ENCODE assay signal across 37 cellular contexts in genomic region chr3:10980216-10980799, GRCh38. TPM values are rescaled to one million over a fixed set of nuclear protein-coding genes. Genes with fewer than 3 reads are reported as not detected.
"Had no signal": no experiment of that assay in that cellular context is flagged by ENCODE, and none has a peak within 500 bp of the region (broad histone marks: within the 10 kb centered on the region; RNA-seq: fewer than 3 reads in every experiment).

No MANE protein-coding gene starts in this region.

- H3K4me3 ChIP-seq: ascending aorta, breast epithelium had no signal

- H3K36me3 Mint-ChIP-seq: activated CD4-positive, alpha-beta memory T cell treated with anti-CD3 and anti-CD28 coated beads for 36 hours; activated naive CD4-positive, alpha-beta T cell treated with anti-CD3 and anti-CD28 coated beads, Interleukin-2, amount 10 ng/mL, durations not matched to agents 7 days and 5 days; activated naive CD4-positive, alpha-beta T cell treated with anti-CD3 and anti-CD28 coated beads, Interleukin-2, amount 50 U/mL, for 24 hours; activated naive CD8-positive, alpha-beta T cell; activated naive CD8-positive, alpha-beta T cell treated with anti-CD3 and anti-CD28 coated beads, Interleukin-2, amount 10 ng/mL, durations not matched to agents 7 days and 5 days had no signal

- H3K4me1 Mint-ChIP-seq: activated B cell treated with CpG ODN at 0.5 μM for 24 hours; activated CD4-positive, alpha-beta T cell treated with anti-CD3 and anti-CD28 coated beads, Interleukin-2, amount 10 ng/mL, durations not matched to agents 24 days and 14 days; activated naive CD4-positive, alpha-beta T cell treated with anti-CD3 and anti-CD28 coated beads, Interleukin-2, amount 10 ng/mL, durations not matched to agents 7 days and 5 days; activated naive CD8-positive, alpha-beta T cell treated with anti-CD3 and anti-CD28 coated beads, Interleukin-2, amount 10 ng/mL, durations not matched to agents 7 days and 5 days; activated naive CD8-positive, alpha-beta T cell treated with anti-CD3 and anti-CD28 coated beads, Interleukin-2, amount 50 U/mL, for 24 hours; activated T-helper 17 cell treated with anti-CD3 and anti-CD28 coated beads, Interleukin-2, amount 50 U/mL, for 72 hours had no signal

- H3K36me3 ChIP-seq: ascending aorta, brain microvascular endothelial cell, breast epithelium had no signal

- H3K4me1 ChIP-seq: breast epithelium had no signal

- H3K27ac ChIP-seq: ascending aorta, brain microvascular endothelial cell, breast epithelium, VCaP had no signal

- FAIRE-seq: TTC549 had no signal

- H3K27ac Mint-ChIP-seq: activated B cell treated with CpG ODN at 0.5 μM for 24 hours; activated CD4-positive, alpha-beta memory T cell treated with anti-CD3 and anti-CD28 coated beads for 36 hours; activated CD4-positive, alpha-beta T cell treated with anti-CD3 and anti-CD28 coated beads, Interleukin-2, amount 10 ng/mL, durations not matched to agents 24 days and 14 days; activated CD8-positive, alpha-beta T cell treated with anti-CD3 and anti-CD28 coated beads for 36 hours; activated naive CD4-positive, alpha-beta T cell treated with anti-CD3 and anti-CD28 coated beads, Interleukin-2, amount 10 ng/mL, durations not matched to agents 7 days and 5 days; activated naive CD4-positive, alpha-beta T cell treated with anti-CD3 and anti-CD28 coated beads, Interleukin-2, amount 50 U/mL, for 24 hours; activated naive CD8-positive, alpha-beta T cell; activated naive CD8-positive, alpha-beta T cell treated with anti-CD3 and anti-CD28 coated beads, Interleukin-2, amount 10 ng/mL, durations not matched to agents 7 days and 5 days; activated naive CD8-positive, alpha-beta T cell treated with anti-CD3 and anti-CD28 coated beads, Interleukin-2, amount 50 U/mL, for 24 hours; activated T-cell treated with anti-CD3 and anti-CD28 coated beads, Interleukin-2, amount 50 U/mL, for 72 hours; activated T-helper 1 cell treated with anti-CD3 and anti-CD28 coated beads, Interleukin-12 subunit alpha, Interleukin-12 subunit beta, Interleukin-2, Interleukin-4 antibody, amounts not matched to agents 30 ng/mL and 10 ng/mL and 1 ng/mL, durations not matched to agents 14 hours and 24 hours and 36 hours; activated T-helper 17 cell treated with anti-CD3 and anti-CD28 coated beads, Interleukin-2, amount 50 U/mL, for 72 hours; T-helper 1 cell treated with Interleukin-12 subunit alpha and Interleukin-12 subunit beta and Interleukin-4 antibody, amounts not matched to agents 30 μg/mL and 1 μg/mL, for 36 hours; T-helper 2 cell treated with Interferon-gamma antibody and Interleukin-4, amounts not matched to agents 5 μg/mL and 100 μg/mL, for 36 hours had no signal

- DNase-seq: activated B cell treated with CpG ODN at 0.5 μM for 24 hours; activated CD4-positive, alpha-beta memory T cell treated with anti-CD3 and anti-CD28 coated beads for 36 hours; activated CD4-positive, alpha-beta T cell treated with anti-CD3 and anti-CD28 coated beads for 4 hours; activated CD4-positive, alpha-beta T cell treated with anti-CD3 and anti-CD28 coated beads, Interleukin-2, amount 10 ng/mL, durations not matched to agents 24 days and 14 days; activated CD4-positive, alpha-beta T cell treated with anti-CD3 and anti-CD28 coated beads, Interleukin-2, amount 50 U/mL, for 1 hour; activated CD4-positive, alpha-beta T cell treated with anti-CD3 and anti-CD28 coated beads, Interleukin-2, amount 50 U/mL, for 4 hours; activated CD4-positive, CD25-positive, alpha-beta regulatory T cell treated with anti-CD3 and anti-CD28 coated beads, Interleukin-2, amount 50 U/mL, for 72 hours; activated CD8-positive, alpha-beta memory T cell treated with anti-CD3 and anti-CD28 coated beads, Interleukin-2, amount 50 U/mL, for 4 hours; activated CD8-positive, alpha-beta T cell treated with anti-CD3 and anti-CD28 coated beads for 36 hours; activated effector memory CD4-positive, alpha-beta T cell treated with anti-CD3 and anti-CD28 coated beads, Interleukin-2, amount 50 U/mL, for 16 hours; activated gamma-delta T cell treated with Interleukin-2 at 50 U/mL for 16 hours; activated naive CD4-positive, alpha-beta T cell; activated naive CD4-positive, alpha-beta T cell treated with anti-CD3 and anti-CD28 coated beads, Interleukin-2, amount 10 ng/mL, durations not matched to agents 7 days and 5 days; activated naive CD8-positive, alpha-beta T cell treated with anti-CD3 and anti-CD28 coated beads, Interleukin-2, amount 10 ng/mL, durations not matched to agents 7 days and 5 days; activated naive CD8-positive, alpha-beta T cell treated with anti-CD3 and anti-CD28 coated beads, Interleukin-2, amount 50 U/mL, for 24 hours; activated T-cell treated with anti-CD3 and anti-CD28 coated beads for 4 hours; activated T-cell treated with anti-CD3 and anti-CD28 coated beads, Interleukin-2, amount 50 U/mL, for 1 hour; activated T-cell treated with anti-CD3 and anti-CD28 coated beads, Interleukin-2, amount 50 U/mL, for 4 hours; activated T-cell treated with anti-CD3 and anti-CD28 coated beads, Interleukin-2, amount 50 U/mL, for 72 hours; anterior cingulate cortex; brain microvascular endothelial cell; central memory CD4-positive, alpha-beta T cell; SW 1271; T-helper 1 cell; T-helper 2 cell; T-helper 9 cell had no signal

- H3K27me3 ChIP-seq: ascending aorta, brain microvascular endothelial cell, breast epithelium had no signal

- H3K9me3 ChIP-seq: ascending aorta, breast epithelium had no signal

- H3K9me3 Mint-ChIP-seq: activated B cell treated with CpG ODN at 0.5 μM for 24 hours; activated CD4-positive, alpha-beta memory T cell treated with anti-CD3 and anti-CD28 coated beads for 36 hours; activated CD4-positive, alpha-beta T cell treated with anti-CD3 and anti-CD28 coated beads, Interleukin-2, amount 10 ng/mL, durations not matched to agents 24 days and 14 days; activated CD8-positive, alpha-beta T cell treated with anti-CD3 and anti-CD28 coated beads for 36 hours; activated naive CD4-positive, alpha-beta T cell treated with anti-CD3 and anti-CD28 coated beads, Interleukin-2, amount 10 ng/mL, durations not matched to agents 7 days and 5 days; activated naive CD4-positive, alpha-beta T cell treated with anti-CD3 and anti-CD28 coated beads, Interleukin-2, amount 50 U/mL, for 24 hours; activated naive CD8-positive, alpha-beta T cell treated with anti-CD3 and anti-CD28 coated beads, Interleukin-2, amount 10 ng/mL, durations not matched to agents 7 days and 5 days; activated naive CD8-positive, alpha-beta T cell treated with anti-CD3 and anti-CD28 coated beads, Interleukin-2, amount 50 U/mL, for 24 hours; activated T-cell treated with anti-CD3 and anti-CD28 coated beads, Interleukin-2, amount 50 U/mL, for 4 hours; activated T-helper 1 cell treated with anti-CD3 and anti-CD28 coated beads, Interleukin-12 subunit alpha, Interleukin-12 subunit beta, Interleukin-2, Interleukin-4 antibody, amounts not matched to agents 30 ng/mL and 10 ng/mL and 1 ng/mL, durations not matched to agents 14 hours and 24 hours and 36 hours; activated T-helper 17 cell treated with anti-CD3 and anti-CD28 coated beads, Interleukin-2, amount 50 U/mL, for 72 hours; T-helper 1 cell treated with Interleukin-12 subunit alpha and Interleukin-12 subunit beta and Interleukin-4 antibody, amounts not matched to agents 30 μg/mL and 1 μg/mL, for 36 hours; T-helper 2 cell treated with Interferon-gamma antibody and Interleukin-4, amounts not matched to agents 5 μg/mL and 100 μg/mL, for 36 hours had no signal

- H3K4me3 Mint-ChIP-seq: activated B cell treated with CpG ODN at 0.5 μM for 24 hours; activated CD4-positive, alpha-beta memory T cell treated with anti-CD3 and anti-CD28 coated beads for 36 hours; activated CD4-positive, alpha-beta T cell treated with anti-CD3 and anti-CD28 coated beads, Interleukin-2, amount 10 ng/mL, durations not matched to agents 24 days and 14 days; activated CD8-positive, alpha-beta T cell treated with anti-CD3 and anti-CD28 coated beads for 36 hours; activated naive CD4-positive, alpha-beta T cell treated with anti-CD3 and anti-CD28 coated beads, Interleukin-2, amount 10 ng/mL, durations not matched to agents 7 days and 5 days; activated naive CD4-positive, alpha-beta T cell treated with anti-CD3 and anti-CD28 coated beads, Interleukin-2, amount 50 U/mL, for 24 hours; activated naive CD8-positive, alpha-beta T cell; activated naive CD8-positive, alpha-beta T cell treated with anti-CD3 and anti-CD28 coated beads, Interleukin-2, amount 10 ng/mL, durations not matched to agents 7 days and 5 days; activated naive CD8-positive, alpha-beta T cell treated with anti-CD3 and anti-CD28 coated beads, Interleukin-2, amount 50 U/mL, for 24 hours; activated T-cell treated with anti-CD3 and anti-CD28 coated beads, Interleukin-2, amount 50 U/mL, for 4 hours; activated T-cell treated with anti-CD3 and anti-CD28 coated beads, Interleukin-2, amount 50 U/mL, for 72 hours; activated T-helper 1 cell treated with anti-CD3 and anti-CD28 coated beads, Interleukin-12 subunit alpha, Interleukin-12 subunit beta, Interleukin-2, Interleukin-4 antibody, amounts not matched to agents 30 ng/mL and 10 ng/mL and 1 ng/mL, durations not matched to agents 14 hours and 24 hours and 36 hours; activated T-helper 17 cell treated with anti-CD3 and anti-CD28 coated beads, Interleukin-2, amount 50 U/mL, for 72 hours; T-helper 1 cell treated with Interleukin-12 subunit alpha and Interleukin-12 subunit beta and Interleukin-4 antibody, amounts not matched to agents 30 μg/mL and 1 μg/mL, for 36 hours; T-helper 2 cell treated with Interferon-gamma antibody and Interleukin-4, amounts not matched to agents 5 μg/mL and 100 μg/mL, for 36 hours had no signal

RNA-seq across cellular contexts. Expression of gene SLC6A1, which starts 12.2 kb away (rescaled TPM):
- total RNA-seq: activated B cell treated with CpG ODN at 0.5 μM for 24 hours; activated CD4-positive, alpha-beta memory T cell treated with anti-CD3 and anti-CD28 coated beads for 36 hours; activated CD4-positive, alpha-beta T cell treated with anti-CD3 and anti-CD28 coated beads, Interleukin-2, amount 10 ng/mL, durations not matched to agents 24 days and 14 days; activated CD8-positive, alpha-beta memory T cell treated with anti-CD3 and anti-CD28 coated beads for 36 hours; activated CD8-positive, alpha-beta T cell treated with anti-CD3 and anti-CD28 coated beads for 36 hours; activated naive CD8-positive, alpha-beta T cell treated with anti-CD3 and anti-CD28 coated beads, Interleukin-2, amount 10 ng/mL, durations not matched to agents 7 days and 5 days; activated T-cell treated with anti-CD3 and anti-CD28 coated beads, Interleukin-2, amount 50 U/mL, for 4 hours; activated T-cell treated with anti-CD3 and anti-CD28 coated beads, Interleukin-2, amount 50 U/mL, for 72 hours; activated T-helper 1 cell treated with anti-CD3 and anti-CD28 coated beads, Interleukin-12 subunit alpha, Interleukin-12 subunit beta, Interleukin-2, Interleukin-4 antibody, amounts not matched to agents 30 ng/mL and 10 ng/mL and 1 ng/mL, durations not matched to agents 14 hours and 24 hours and 36 hours; activated T-helper 17 cell treated with anti-CD3 and anti-CD28 coated beads, Interleukin-2, amount 50 U/mL, for 72 hours had no signal
